In the genomic region with DNA sequence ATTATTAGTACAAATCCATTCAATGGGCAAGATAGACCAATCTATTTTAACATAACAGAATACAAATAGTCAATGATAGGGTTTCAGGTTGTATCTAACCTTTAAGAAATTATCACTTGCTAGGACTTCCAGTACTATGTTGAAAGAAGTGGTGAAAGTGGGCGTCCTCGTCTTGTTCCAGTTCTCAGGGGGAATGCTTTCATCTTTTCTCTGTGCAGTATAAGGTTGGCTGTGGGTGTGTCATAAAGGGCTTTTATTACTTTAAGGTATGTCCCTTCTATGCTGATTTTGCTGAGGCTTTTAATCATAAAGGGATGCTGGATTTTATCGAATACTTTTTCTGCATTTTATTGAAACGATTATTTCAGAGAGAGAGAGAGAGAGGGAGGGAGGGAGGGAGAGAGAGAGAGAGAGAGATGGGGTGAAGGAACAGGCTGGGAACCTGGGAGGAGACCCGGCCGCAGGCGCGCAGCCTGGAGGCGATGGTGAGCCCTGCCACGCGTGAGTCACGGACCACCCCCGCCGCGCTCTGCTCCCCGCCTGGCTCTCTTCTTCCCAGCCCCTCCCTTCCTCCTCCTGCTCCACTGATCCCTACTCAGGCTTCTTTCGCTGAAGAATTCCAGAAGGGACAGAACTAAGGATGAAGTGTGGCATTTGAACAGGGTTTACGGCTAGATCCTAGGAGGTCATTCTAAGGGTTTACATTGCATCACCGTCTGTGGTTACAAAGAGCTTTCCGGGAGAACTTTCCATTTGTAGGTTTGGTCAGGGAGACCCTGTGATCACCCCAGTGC, we compare ENCODE assay signal across 1 cellular context.
TF ChIP-seq lines count a peak whose summit lies in the region.

No MANE protein-coding gene starts in this region.

TF ChIP-seq in endothelial cell of umbilical vein, 7 proteins besides CTCF, POLR2A, EP300 and RAD21 (continued from another document):
- TF ChIP-seq, protein P1, sequence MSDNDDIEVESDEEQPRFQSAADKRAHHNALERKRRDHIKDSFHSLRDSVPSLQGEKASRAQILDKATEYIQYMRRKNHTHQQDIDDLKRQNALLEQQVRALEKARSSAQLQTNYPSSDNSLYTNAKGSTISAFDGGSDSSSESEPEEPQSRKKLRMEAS (IDR thresholded peaks at IDR 0.05; ENCODE audit: insufficient read depth, insufficient read length) = no peak
